In the genomic region with DNA sequence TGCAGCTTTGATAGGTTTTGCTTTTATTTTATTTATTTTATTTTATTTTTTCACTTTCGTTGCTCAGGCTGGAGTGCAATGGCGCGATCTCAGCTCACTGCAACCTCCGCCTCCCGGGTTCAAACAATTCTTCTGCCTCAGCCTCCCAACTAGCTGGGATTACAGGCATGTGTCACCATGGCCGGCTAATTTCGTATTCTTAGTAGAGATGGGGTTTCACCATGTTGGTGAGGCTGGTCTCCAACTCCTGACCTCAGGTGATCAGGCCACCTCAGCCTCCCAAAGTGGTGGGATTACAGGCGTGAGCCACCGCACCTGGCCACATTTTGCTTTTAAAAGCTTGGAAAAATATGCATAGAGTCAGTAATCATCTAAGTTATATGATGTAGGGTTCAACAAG, we compare ENCODE assay signal across 1 cellular context.
A peak's percentile ranks its signal among the peaks of the same experiment; 100 is the strongest.
TF ChIP-seq lines count a peak whose summit lies in the region.

No MANE protein-coding gene starts in this region.

TF ChIP-seq in HepG2, 621 proteins besides CTCF, POLR2A, EP300 and RAD21:
- TF ChIP-seq ZBTB38 (CRISPR knock-in tag; IDR thresholded peaks at IDR 0.05) (peak; percentile 73), ZNF460 (CRISPR knock-in tag; IDR thresholded peaks at IDR 0.05; ENCODE audit: borderline replicate concordance) (peak; percentile 61; the same call in 1 of the 2 replicates), ZMYM2 (CRISPR knock-in tag; IDR thresholded peaks at IDR 0.05) (0 out of 2 replicates have a peak, but pooled peaks have one; percentile 24)
